In the genomic region with DNA sequence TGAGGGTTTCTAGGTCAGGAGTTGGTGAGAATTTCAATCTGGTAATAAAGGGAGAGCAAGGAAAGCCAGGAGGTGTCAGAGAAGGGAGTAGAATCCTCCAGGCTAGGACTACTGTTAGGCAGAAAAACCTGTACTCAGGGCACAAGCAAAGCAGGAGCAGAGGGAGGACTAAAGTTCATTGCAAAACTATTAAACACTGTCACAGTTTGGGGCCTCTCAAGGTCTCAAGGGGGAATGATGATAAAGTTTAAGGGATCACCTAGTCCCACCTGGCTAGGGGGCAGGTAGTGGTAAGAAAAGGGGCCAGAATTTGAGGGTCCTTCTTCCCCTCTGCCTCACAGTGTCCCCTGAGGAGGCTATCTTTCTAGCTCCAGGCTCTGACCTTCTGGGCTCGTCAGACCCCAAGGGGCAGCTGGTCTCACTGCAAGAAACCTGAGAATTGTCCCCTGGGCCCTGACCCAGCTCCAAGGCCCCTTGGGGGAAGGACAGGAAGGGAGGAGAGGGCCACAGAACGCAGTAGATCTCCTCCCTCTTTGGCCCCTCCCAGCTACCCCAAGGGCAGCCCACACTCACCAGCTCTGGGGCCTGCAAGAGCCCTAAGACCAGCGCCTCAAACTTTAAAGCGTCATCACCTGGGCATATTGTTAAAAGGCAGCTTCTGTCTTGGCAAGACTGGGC, we compare ENCODE assay signal across 8 cellular contexts. TPM values are rescaled to one million over a fixed set of nuclear protein-coding genes. Genes with fewer than 3 reads are reported as not detected.
DNase-seq lines count a peak whose midpoint lies in the region; ATAC-seq and TF ChIP-seq lines count a peak whose summit lies in the region.

No MANE protein-coding gene starts in this region.

- no peaks in the 10 kb centered on the region for H3K27me3 ChIP-seq in CD4-positive, CD25-positive, alpha-beta regulatory T cell (ENCODE audit: control insufficient read depth, insufficient read depth, low read length)

- CTCF ChIA-PET in activated CD4-positive, alpha-beta memory T cell treated with anti-CD3 and anti-CD28 coated beads for 36 hours (lab: Charles Lee), result interaction anchor here (1.1 to 3.5 kb wide), 13 partner anchors 8 to 112 kb away, joined by 3 to 43 read pairs (median 8); a partner anchor contains a TSS

- peaks cover 32% of the 10 kb centered on the region for H3K36me3 Mint-ChIP-seq in CD4-positive, CD25-positive, alpha-beta regulatory T cell
- H3K36me3 Mint-ChIP-seq in activated CD4-positive, alpha-beta memory T cell treated with anti-CD3 and anti-CD28 coated beads for 36 hours, result peaks cover 3% of the 10 kb centered on the region
- no peaks in the 10 kb centered on the region for H3K36me3 Mint-ChIP-seq in progenitor cell of endocrine pancreas (ENCODE audit: insufficient read depth)

- H3K4me3 Mint-ChIP-seq in CD4-positive, CD25-positive, alpha-beta regulatory T cell, result peak overlapping the region; percentile 88 to 96 (median 92)
- H3K4me3 Mint-ChIP-seq in activated CD4-positive, alpha-beta memory T cell treated with anti-CD3 and anti-CD28 coated beads for 36 hours, result peak overlapping the region; percentile 89
- H3K4me3 Mint-ChIP-seq in progenitor cell of endocrine pancreas (ENCODE audit: low read depth), result peak overlapping the region; percentile 76

- intact Hi-C loops in activated CD4-positive, alpha-beta memory T cell treated with anti-CD3 and anti-CD28 coated beads for 36 hours (cut with micrococcal nuclease), result loop anchor here (1.0 kb wide), 1 partner anchor 9 kb away; no protein-coding TSS in a partner anchor

- H3K4me1 ChIP-seq in CD4-positive, CD25-positive, alpha-beta regulatory T cell (ENCODE audit: control insufficient read depth, insufficient read depth, low read length, poor library complexity, severe bottlenecking), result peaks cover 78% of the 10 kb centered on the region

- peak overlapping the region; percentile 92 for H3K4me3 ChIP-seq in CD4-positive, CD25-positive, alpha-beta regulatory T cell (ENCODE audit: low read depth, low read length)
- peak overlapping the region; percentile 61 to 72 for H3K4me3 ChIP-seq in foreskin fibroblast (ENCODE audit: low read depth in 1 of 2, low read length in 2 of 2)

- peak overlapping the region; percentile 95 for H3K27ac ChIP-seq in CD4-positive, CD25-positive, alpha-beta regulatory T cell (ENCODE audit: insufficient read depth, low read length, poor library complexity, severe bottlenecking)

- H3K27me3 Mint-ChIP-seq in CD4-positive, CD25-positive, alpha-beta regulatory T cell, result no peaks in the 10 kb centered on the region
- no peaks in the 10 kb centered on the region for H3K27me3 Mint-ChIP-seq in activated CD4-positive, alpha-beta memory T cell treated with anti-CD3 and anti-CD28 coated beads for 36 hours
- peaks cover 15% of the 10 kb centered on the region for H3K27me3 Mint-ChIP-seq in progenitor cell of endocrine pancreas

- no peaks in the 10 kb centered on the region for H3K9me3 ChIP-seq in CD4-positive, CD25-positive, alpha-beta regulatory T cell (ENCODE audit: control insufficient read depth in 2 of 2, low read length in 2 of 2)

- no peaks in the 10 kb centered on the region for H3K9me3 Mint-ChIP-seq in CD4-positive, CD25-positive, alpha-beta regulatory T cell
- H3K9me3 Mint-ChIP-seq in activated CD4-positive, alpha-beta memory T cell treated with anti-CD3 and anti-CD28 coated beads for 36 hours, result no peaks in the 10 kb centered on the region
- no peaks in the 10 kb centered on the region for H3K9me3 Mint-ChIP-seq in progenitor cell of endocrine pancreas (ENCODE audit: low read depth)

- peaks cover 38 to 76% (median 59%) of the 10 kb centered on the region in 4 donors for H3K4me1 Mint-ChIP-seq in CD4-positive, CD25-positive, alpha-beta regulatory T cell
- peaks cover 58% of the 10 kb centered on the region for H3K4me1 Mint-ChIP-seq in activated CD4-positive, alpha-beta memory T cell treated with anti-CD3 and anti-CD28 coated beads for 36 hours (ENCODE audit: low read depth)
- H3K4me1 Mint-ChIP-seq in progenitor cell of endocrine pancreas (ENCODE audit: low read depth), result peaks cover 7% of the 10 kb centered on the region

- DNase-seq in CD4-positive, CD25-positive, alpha-beta regulatory T cell, result peak; percentile 48 to 83 (median 49)
- DNase-seq in activated CD4-positive, alpha-beta memory T cell treated with anti-CD3 and anti-CD28 coated beads for 36 hours, result peak; percentile 73
- DNase-seq in foreskin fibroblast, result no peak
- DNase-seq in progenitor cell of endocrine pancreas (ENCODE audit: low spot score, unreplicated experiment), result no peak
- DNase-seq in iPS-NIHi7 (ENCODE audit: extremely low spot score), result no peak
- no peak for DNase-seq in cortex of kidney (lab: John Stamatoyannopoulos, UW)

- peak overlapping the region; percentile 95 to 98 (median 97) for H3K27ac Mint-ChIP-seq in CD4-positive, CD25-positive, alpha-beta regulatory T cell
- H3K27ac Mint-ChIP-seq in activated CD4-positive, alpha-beta memory T cell treated with anti-CD3 and anti-CD28 coated beads for 36 hours, result peak overlapping the region; percentile 86
- no peak overlapping the region for H3K27ac Mint-ChIP-seq in progenitor cell of endocrine pancreas

- peak; percentile 52 to 59 for ATAC-seq in CD4-positive, CD25-positive, alpha-beta regulatory T cell (ENCODE audit: low read depth in 2 of 2)
- peak; percentile 62 for ATAC-seq in GM19467 (IDR thresholded peaks at IDR 0.05; ENCODE audit: unreplicated experiment)
- ATAC-seq in HG03521 (IDR thresholded peaks at IDR 0.05; ENCODE audit: unreplicated experiment), result peak; percentile 48

- peaks cover 13% of the 10 kb centered on the region for H3K36me3 ChIP-seq in CD4-positive, CD25-positive, alpha-beta regulatory T cell (ENCODE audit: control insufficient read depth, insufficient read depth, low read length)

- POLR2A ChIA-PET in activated CD4-positive, alpha-beta memory T cell treated with anti-CD3 and anti-CD28 coated beads for 36 hours (lab: Charles Lee), result interaction anchor here (0.6 to 3.6 kb wide), 6 partner anchors 10 to 30 kb away, joined by 3 to 95 read pairs (median 4); a partner anchor contains a TSS

- TF ChIP-seq CTCF in foreskin fibroblast (IDR thresholded peaks at IDR 0.05; ENCODE audit: low read depth, low read length) (no peak), progenitor cell of endocrine pancreas (IDR thresholded peaks at IDR 0.05; ENCODE audit: unreplicated experiment) (no peak)

RNA-seq across cellular contexts. Expression of a gene that starts 1.0 kb away (rescaled TPM):
- 104 TPM for total RNA-seq in CD4-positive, CD25-positive, alpha-beta regulatory T cell
- polyA plus RNA-seq in CD4-positive, CD25-positive, alpha-beta regulatory T cell, result 10 to 100 TPM; 78.2 to 97.0 (median 87.7) TPM
- total RNA-seq in activated CD4-positive, alpha-beta memory T cell treated with anti-CD3 and anti-CD28 coated beads for 36 hours, result 10 to 100 TPM; 24.6 to 27.6 TPM
- total RNA-seq in progenitor cell of endocrine pancreas, result 3.6 and 4.6 TPM in 2 replicates

RNA-seq across cellular contexts. Expression of a gene that starts 30.1 kb away (rescaled TPM):
- 12.0 TPM for total RNA-seq in CD4-positive, CD25-positive, alpha-beta regulatory T cell
- polyA plus RNA-seq in CD4-positive, CD25-positive, alpha-beta regulatory T cell, result 1 to 10 TPM; 4.7 to 8.7 (median 6.1) TPM
- total RNA-seq in activated CD4-positive, alpha-beta memory T cell treated with anti-CD3 and anti-CD28 coated beads for 36 hours, result 10 to 100 TPM; 28.7 to 29.1 TPM
- 26.2 and 27.1 TPM in 2 replicates for total RNA-seq in progenitor cell of endocrine pancreas

Comparison
In these comparisons a context has a peak if more than half of its experiments do, and no peak if none do; other contexts are left out.
1. DNase-seq: peak in CD4-positive, CD25-positive, alpha-beta regulatory T cell (3 of 3) and activated CD4-positive, alpha-beta memory T cell treated with anti-CD3 and anti-CD28 coated beads for 36 hours (single experiment); none in foreskin fibroblast (0 of 2), progenitor cell of endocrine pancreas (single experiment), iPS-NIHi7 (single experiment) and cortex of kidney (single experiment).
2. Peak in every context shown above with its lines, with median percentiles within 50 percentile points of each other: ATAC-seq and H3K4me3 Mint-ChIP-seq.